In genomic region chr16:15735610-15736009, GRCh38 we compare ENCODE assay signal across 27 cellular contexts.
"Had no signal": no experiment of that assay in that cellular context is flagged by ENCODE, and none has a peak within 500 bp of the region (broad histone marks: within the 10 kb centered on the region; RNA-seq: fewer than 3 reads in every experiment).

No MANE protein-coding gene starts in this region.

- H3K27ac Mint-ChIP-seq: activated CD4-positive, alpha-beta memory T cell treated with anti-CD3 and anti-CD28 coated beads, Interleukin-2, amount 10 ng/mL, durations not matched to agents 7 days and 5 days; activated T-helper 2 cell treated with anti-CD3 and anti-CD28 coated beads, Interferon-gamma antibody, Interleukin-2, Interleukin-4, amounts not matched to agents 10 μg/mL and 5 μg/mL and 100 μg/mL, durations not matched to agents 14 hours and 24 hours and 36 hours; brain had no signal

- H3K4me1 Mint-ChIP-seq: brain had no signal

- H3K27ac ChIP-seq: WERI-Rb-1 had no signal

- H3K4me3 Mint-ChIP-seq: activated CD4-positive, alpha-beta memory T cell treated with anti-CD3 and anti-CD28 coated beads, Interleukin-2, amount 10 ng/mL, durations not matched to agents 7 days and 5 days; brain had no signal

- FAIRE-seq: colon had no signal

- H3K36me3 Mint-ChIP-seq: brain had no signal

- H3K9me3 Mint-ChIP-seq: activated CD4-positive, alpha-beta memory T cell treated with anti-CD3 and anti-CD28 coated beads, Interleukin-2, amount 10 ng/mL, durations not matched to agents 7 days and 5 days; activated T-helper 2 cell treated with anti-CD3 and anti-CD28 coated beads, Interferon-gamma antibody, Interleukin-2, Interleukin-4, amounts not matched to agents 10 μg/mL and 5 μg/mL and 100 μg/mL, durations not matched to agents 14 hours and 24 hours and 36 hours; brain had no signal

- DNase-seq: activated CD4-positive, alpha-beta memory T cell treated with anti-CD3 and anti-CD28 coated beads, Interleukin-2, amount 10 ng/mL, durations not matched to agents 7 days and 5 days; activated CD4-positive, alpha-beta T cell treated with anti-CD3 and anti-CD28 coated beads for 1 hour; activated CD4-positive, alpha-beta T cell treated with anti-CD3 and anti-CD28 coated beads for 48 hours; activated CD4-positive, CD25-positive, alpha-beta regulatory T cell; activated gamma-delta T cell; activated naive CD4-positive, alpha-beta T cell treated with anti-CD3 and anti-CD28 coated beads, Interleukin-2, amount 50 U/mL, for 16 hours; anterior cingulate cortex; central memory CD4-positive, alpha-beta T cell; NCI-H1092 treated with DMSO at 0.1 percent for 48 hours; NCI-H1417; NCI-H146; NCI-H187; NCI-H2029 treated with DMSO at 0.1 percent for 48 hours; NCI-H2107; NCI-H2171; NCI-H510A; NCI-H526; NCI-H748 treated with DMSO at 0.1 percent for 48 hours; OCI-M1; Right ventricle myocardium superior; SW 1271; T-helper 1 cell; T1000; WERI-Rb-1 had no signal

- H3K27me3 Mint-ChIP-seq: activated CD4-positive, alpha-beta memory T cell treated with anti-CD3 and anti-CD28 coated beads, Interleukin-2, amount 10 ng/mL, durations not matched to agents 7 days and 5 days had no signal

- H3K36me3 ChIP-seq: WERI-Rb-1 had no signal
